In genomic region chr7:5636446-5636835, GRCh38 we compare ENCODE assay signal across 8 cellular contexts. TPM values are rescaled to one million over a fixed set of nuclear protein-coding genes. Genes with fewer than 3 reads are reported as not detected.
DNase-seq lines count a peak whose midpoint lies in the region; ATAC-seq and TF ChIP-seq lines count a peak whose summit lies in the region.

No MANE protein-coding gene starts in this region.

- H3K27me3 ChIP-seq in CD4-positive, alpha-beta memory T cell (ENCODE audit: insufficient read depth, low read length) = no peaks in the 10 kb centered on the region
- no peaks in the 10 kb centered on the region for H3K27me3 ChIP-seq in Karpas-422 (ENCODE audit: low read length)

- H4K20me1 ChIP-seq in Karpas-422 (ENCODE audit: insufficient read depth, low read depth, low read length) = no peaks in the 10 kb centered on the region

- H3K4me1 ChIP-seq in CD4-positive, alpha-beta memory T cell (ENCODE audit: insufficient read depth, low read length) = peaks cover 16% of the 10 kb centered on the region
- no peaks in the 10 kb centered on the region for H3K4me1 ChIP-seq in Karpas-422 (ENCODE audit: low read length)

- no peaks in the 10 kb centered on the region for H3K9me2 ChIP-seq in Karpas-422 (replicated peaks; ENCODE audit: insufficient read depth, low read length)

- POLR2A ChIA-PET in CD4-positive, alpha-beta memory T cell (lab: Charles Lee; ENCODE audit: partially characterized antibody) = no interaction called here

- H3K79me2 ChIP-seq in Karpas-422 (ENCODE audit: low read length) = no peaks in the 10 kb centered on the region

- peaks cover 0 to 2% (median 0%) of the 10 kb centered on the region in 8 donors for H3K9me3 Mint-ChIP-seq in CD4-positive, alpha-beta memory T cell
- H3K9me3 Mint-ChIP-seq in glutamatergic neuron (ENCODE audit: unreplicated experiment) = peaks cover 16% of the 10 kb centered on the region

- ATAC-seq in SK-N-SH treated with all-trans-retinoic acid at 6 μM for 48 hours = no peak
- no peak for ATAC-seq in stimulated activated naive CD8-positive, alpha-beta T cell treated with anti-CD3 and anti-CD28 coated beads, Interleukin-15, Interleukin-2, amounts not matched to agents 100 U/mL and 50 U/mL, for 24 hours
- ATAC-seq in GM18517 (IDR thresholded peaks at IDR 0.05; ENCODE audit: unreplicated experiment) = no peak

- no peak overlapping the region for H3K4me3 ChIP-seq in CD4-positive, alpha-beta memory T cell (ENCODE audit: low read length in 2 of 2)
- H3K4me3 ChIP-seq in Karpas-422 (ENCODE audit: low read length) = no peak overlapping the region

- no peak for TF ChIP-seq CTCF in glutamatergic neuron (IDR thresholded peaks at IDR 0.05; ENCODE audit: partially characterized antibody, unreplicated experiment)

- H3K36me3 Mint-ChIP-seq in CD4-positive, alpha-beta memory T cell = peaks cover 37 to 51% of the 10 kb centered on the region in 2 donors
- peaks cover 4% of the 10 kb centered on the region for H3K36me3 Mint-ChIP-seq in glutamatergic neuron (ENCODE audit: unreplicated experiment)

- CTCF ChIA-PET in CD4-positive, alpha-beta memory T cell (lab: Charles Lee; ENCODE audit: partially characterized antibody) = interaction anchor here (1.2 kb wide), 1 partner anchor 24 kb away, joined by 3 read pairs; no protein-coding TSS in a partner anchor

- H3K9ac ChIP-seq in Karpas-422 (ENCODE audit: low read length) = no peak overlapping the region

- H2AFZ ChIP-seq in Karpas-422 (ENCODE audit: low read length) = no peak overlapping the region

- no peak overlapping the region for H3K27ac ChIP-seq in CD4-positive, alpha-beta memory T cell (ENCODE audit: low read depth, low read length)
- no peak overlapping the region for H3K27ac ChIP-seq in Karpas-422 (ENCODE audit: low read length)

- no peak overlapping the region for H3K4me3 Mint-ChIP-seq in CD4-positive, alpha-beta memory T cell
- peak overlapping the region; percentile 39 for H3K4me3 Mint-ChIP-seq in glutamatergic neuron (ENCODE audit: unreplicated experiment)

- peaks cover 10 to 23% (median 19%) of the 10 kb centered on the region in 4 donors for H3K4me1 Mint-ChIP-seq in CD4-positive, alpha-beta memory T cell
- H3K4me1 Mint-ChIP-seq in glutamatergic neuron (ENCODE audit: low read depth, unreplicated experiment) = peaks cover 39% of the 10 kb centered on the region

- H3K9me3 ChIP-seq in CD4-positive, alpha-beta memory T cell (ENCODE audit: control insufficient read depth in 1 of 2, low read length in 2 of 2) = no peaks in the 10 kb centered on the region
- no peaks in the 10 kb centered on the region for H3K9me3 ChIP-seq in Karpas-422 (ENCODE audit: low read length)

- DNase-seq in CD4-positive, alpha-beta memory T cell = no peak
- DNase-seq in glutamatergic neuron (no peak), pons (ENCODE audit: low spot score) (peak; percentile 97), Karpas-422 (no peak), kidney tubule cell (ENCODE audit: low spot score) (no peak)
- no peak for DNase-seq in stimulated activated naive CD8-positive, alpha-beta T cell treated with anti-CD3 and anti-CD28 coated beads, Interleukin-15, Interleukin-2, amounts not matched to agents 100 U/mL and 50 U/mL, for 24 hours

- intact Hi-C loops in CD4-positive, alpha-beta memory T cell (cut with micrococcal nuclease) = no loop called here

- H3K36me3 ChIP-seq in CD4-positive, alpha-beta memory T cell (ENCODE audit: insufficient read depth, low read length) = peaks cover 50% of the 10 kb centered on the region
- peaks cover 13% of the 10 kb centered on the region for H3K36me3 ChIP-seq in Karpas-422 (ENCODE audit: insufficient read depth, low read length)

- peak overlapping the region in 4 of 7 donors; percentile 58 to 85 (median 78) for H3K27ac Mint-ChIP-seq in CD4-positive, alpha-beta memory T cell
- H3K27ac Mint-ChIP-seq in glutamatergic neuron (ENCODE audit: unreplicated experiment) = peak overlapping the region; percentile 76

- H3K4me2 ChIP-seq in Karpas-422 (ENCODE audit: low read depth, low read length, poor library complexity, severe bottlenecking) = no peak overlapping the region

- no peaks in the 10 kb centered on the region for H3K27me3 Mint-ChIP-seq in CD4-positive, alpha-beta memory T cell
- H3K27me3 Mint-ChIP-seq in glutamatergic neuron (ENCODE audit: unreplicated experiment) = peaks cover 1% of the 10 kb centered on the region

TF ChIP-seq in SK-N-SH treated with all-trans-retinoic acid at 6 μM for 48 hours, 23 proteins besides CTCF, POLR2A, EP300 and RAD21:
- TF ChIP-seq ISL1 (CRISPR knock-in tag; IDR thresholded peaks at IDR 0.05) = peak; percentile 14; the same call in 1 of the 2 replicates
- 0 out of 2 replicates have a peak, but pooled peaks have one; percentile 2 for TF ChIP-seq ZNF8 (CRISPR knock-in tag; IDR thresholded peaks at IDR 0.05)
- TF ChIP-seq, protein P1, sequence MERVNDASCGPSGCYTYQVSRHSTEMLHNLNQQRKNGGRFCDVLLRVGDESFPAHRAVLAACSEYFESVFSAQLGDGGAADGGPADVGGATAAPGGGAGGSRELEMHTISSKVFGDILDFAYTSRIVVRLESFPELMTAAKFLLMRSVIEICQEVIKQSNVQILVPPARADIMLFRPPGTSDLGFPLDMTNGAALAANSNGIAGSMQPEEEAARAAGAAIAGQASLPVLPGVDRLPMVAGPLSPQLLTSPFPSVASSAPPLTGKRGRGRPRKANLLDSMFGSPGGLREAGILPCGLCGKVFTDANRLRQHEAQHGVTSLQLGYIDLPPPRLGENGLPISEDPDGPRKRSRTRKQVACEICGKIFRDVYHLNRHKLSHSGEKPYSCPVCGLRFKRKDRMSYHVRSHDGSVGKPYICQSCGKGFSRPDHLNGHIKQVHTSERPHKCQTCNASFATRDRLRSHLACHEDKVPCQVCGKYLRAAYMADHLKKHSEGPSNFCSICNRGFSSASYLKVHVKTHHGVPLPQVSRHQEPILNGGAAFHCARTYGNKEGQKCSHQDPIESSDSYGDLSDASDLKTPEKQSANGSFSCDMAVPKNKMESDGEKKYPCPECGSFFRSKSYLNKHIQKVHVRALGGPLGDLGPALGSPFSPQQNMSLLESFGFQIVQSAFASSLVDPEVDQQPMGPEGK (CRISPR knock-in tag; IDR thresholded peaks at IDR 0.05; ENCODE audit: borderline replicate concordance) = no peak

RNA-seq across cellular contexts. Expression of gene FSCN1, which starts 43.8 kb away (rescaled TPM):
- total RNA-seq in CD4-positive, alpha-beta memory T cell = 1 to 10 TPM; 1.0 to 1.3 TPM
- polyA plus RNA-seq in CD4-positive, alpha-beta memory T cell = under 1 TPM; 0.14 to 0.53 TPM
- 749 TPM for total RNA-seq in glutamatergic neuron (ENCODE audit: unreplicated experiment)
- total RNA-seq in Karpas-422 (2014; rRNA removed; shearing (Covaris generic); ENCODE audit: low replicate concordance) = 5.4 and 10.6 TPM in 2 replicates

Comparison
In these comparisons a context has a peak if more than half of its experiments do, and no peak if none do; other contexts are left out.
1. RNA of gene FSCN1, which starts 43.8 kb away (total RNA-seq): 749 TPM in glutamatergic neuron (single experiment); 5.4 to 10.6 TPM in Karpas-422 and 1.0 to 1.3 TPM in CD4-positive, alpha-beta memory T cell; every median in the first group is over 10 times any median in the second.